Comparison of ENCODE assay signal across 1 cellular context in the genomic region with DNA sequence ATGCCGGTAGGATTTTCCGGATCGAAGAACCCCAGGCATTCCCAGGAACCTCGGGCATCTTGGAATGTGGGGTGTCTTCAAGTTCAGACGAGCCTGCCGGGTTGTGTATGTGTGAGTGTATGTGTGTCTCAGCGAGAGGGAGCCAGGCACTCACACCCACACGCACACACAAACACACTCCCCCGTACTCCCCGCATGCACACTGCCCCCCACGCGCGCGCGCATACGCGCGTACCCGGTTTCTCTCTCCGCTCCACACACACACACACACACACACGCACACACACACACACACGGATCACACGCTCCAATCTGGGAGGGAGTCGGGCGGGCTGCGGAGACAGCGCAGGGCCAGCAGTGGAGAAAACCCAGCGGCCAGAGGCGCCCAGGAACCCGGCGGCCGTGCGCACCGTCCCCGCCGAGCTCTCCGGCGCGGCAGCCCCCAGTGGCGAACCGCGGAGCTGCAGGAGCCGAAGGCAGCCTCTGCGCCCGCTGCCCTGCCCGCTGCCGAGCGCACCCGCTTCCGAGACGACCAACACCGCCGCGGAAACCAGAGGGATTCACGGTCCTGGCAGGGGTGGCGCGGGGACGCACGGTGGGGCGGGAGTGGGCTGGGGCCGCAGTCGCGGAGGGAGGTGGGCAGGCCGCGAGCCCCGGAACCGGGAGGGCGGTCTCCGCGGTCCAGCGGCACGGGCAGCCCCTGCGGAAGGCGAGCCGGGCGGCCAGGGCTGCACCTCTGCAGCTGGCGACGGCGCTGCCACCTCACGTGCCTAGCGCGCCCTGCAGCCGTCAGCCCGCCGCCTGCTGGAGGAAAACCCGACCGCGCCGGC.
A peak's percentile ranks its signal among the peaks of the same experiment; 100 is the strongest.
TF ChIP-seq lines count a peak whose summit lies in the region.

A gene (minus strand): TSS at position 125 of the 830 bp plus-strand sequence.

TF ChIP-seq in A549, 52 proteins besides CTCF, POLR2A, EP300 and RAD21 (continued from another document):
- TF ChIP-seq, protein P1, sequence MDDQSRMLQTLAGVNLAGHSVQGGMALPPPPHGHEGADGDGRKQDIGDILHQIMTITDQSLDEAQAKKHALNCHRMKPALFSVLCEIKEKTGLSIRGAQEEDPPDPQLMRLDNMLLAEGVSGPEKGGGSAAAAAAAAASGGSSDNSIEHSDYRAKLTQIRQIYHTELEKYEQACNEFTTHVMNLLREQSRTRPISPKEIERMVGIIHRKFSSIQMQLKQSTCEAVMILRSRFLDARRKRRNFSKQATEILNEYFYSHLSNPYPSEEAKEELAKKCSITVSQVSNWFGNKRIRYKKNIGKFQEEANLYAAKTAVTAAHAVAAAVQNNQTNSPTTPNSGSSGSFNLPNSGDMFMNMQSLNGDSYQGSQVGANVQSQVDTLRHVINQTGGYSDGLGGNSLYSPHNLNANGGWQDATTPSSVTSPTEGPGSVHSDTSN (IDR thresholded peaks at IDR 0.05) = no peak
- TF ChIP-seq TFCP2L1 (CRISPR knock-in tag; IDR thresholded peaks at IDR 0.05) (no peak), RARB (CRISPR knock-in tag; IDR thresholded peaks at IDR 0.05) (no peak), NPAS2 (CRISPR knock-in tag; IDR thresholded peaks at IDR 0.05; ENCODE audit: borderline replicate concordance) (no peak), SREBF2 (IDR thresholded peaks at IDR 0.05) (no peak), ZC3H11A (IDR thresholded peaks at IDR 0.05) (no peak), JUNB (IDR thresholded peaks at IDR 0.05) (no peak), FOSL2 (IDR thresholded peaks at IDR 0.05) (no peak), FOSL2 (CRISPR knock-in tag; IDR thresholded peaks at IDR 0.05) (no peak), SMC3 (IDR thresholded peaks at IDR 0.05) (peak; percentile 35; the same call in 1 of the 3 replicates), KDM5A (IDR thresholded peaks at IDR 0.05) (no peak), RNF2 (IDR thresholded peaks at IDR 0.05; ENCODE audit: borderline replicate concordance, low read depth) (no peak), FOSB (CRISPR knock-in tag; IDR thresholded peaks at IDR 0.05) (no peak), ESRRA (IDR thresholded peaks at IDR 0.05; ENCODE audit: borderline replicate concordance, low read length) (no peak), CHD2 (IDR thresholded peaks at IDR 0.05; ENCODE audit: low read length, partially characterized antibody) (no peak), RFX5 (IDR thresholded peaks at IDR 0.05) (no peak), PHF8 (IDR thresholded peaks at IDR 0.05; ENCODE audit: borderline replicate concordance, low read depth) (no peak), POLR2AphosphoS2 (conservative IDR thresholded peaks at IDR 0.05; ENCODE audit: low read length) (no peak), ZFP36 (IDR thresholded peaks at IDR 0.05; ENCODE audit: borderline replicate concordance, partially characterized antibody) (no peak), CHD4 (IDR thresholded peaks at IDR 0.05; ENCODE audit: borderline replicate concordance) (no peak), ZNF302 (CRISPR knock-in tag; IDR thresholded peaks at IDR 0.05) (no peak)
- TF ChIP-seq, protein P2, sequence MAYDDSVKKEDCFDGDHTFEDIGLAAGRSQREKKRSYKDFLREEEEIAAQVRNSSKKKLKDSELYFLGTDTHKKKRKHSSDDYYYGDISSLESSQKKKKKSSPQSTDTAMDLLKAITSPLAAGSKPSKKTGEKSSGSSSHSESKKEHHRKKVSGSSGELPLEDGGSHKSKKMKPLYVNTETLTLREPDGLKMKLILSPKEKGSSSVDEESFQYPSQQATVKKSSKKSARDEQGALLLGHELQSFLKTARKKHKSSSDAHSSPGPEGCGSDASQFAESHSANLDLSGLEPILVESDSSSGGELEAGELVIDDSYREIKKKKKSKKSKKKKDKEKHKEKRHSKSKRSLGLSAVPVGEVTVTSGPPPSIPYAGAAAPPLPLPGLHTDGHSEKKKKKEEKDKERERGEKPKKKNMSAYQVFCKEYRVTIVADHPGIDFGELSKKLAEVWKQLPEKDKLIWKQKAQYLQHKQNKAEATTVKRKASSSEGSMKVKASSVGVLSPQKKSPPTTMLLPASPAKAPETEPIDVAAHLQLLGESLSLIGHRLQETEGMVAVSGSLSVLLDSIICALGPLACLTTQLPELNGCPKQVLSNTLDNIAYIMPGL (CRISPR knock-in tag; IDR thresholded peaks at IDR 0.05; ENCODE audit: borderline replicate concordance) = no peak
- TF ChIP-seq, protein P3, sequence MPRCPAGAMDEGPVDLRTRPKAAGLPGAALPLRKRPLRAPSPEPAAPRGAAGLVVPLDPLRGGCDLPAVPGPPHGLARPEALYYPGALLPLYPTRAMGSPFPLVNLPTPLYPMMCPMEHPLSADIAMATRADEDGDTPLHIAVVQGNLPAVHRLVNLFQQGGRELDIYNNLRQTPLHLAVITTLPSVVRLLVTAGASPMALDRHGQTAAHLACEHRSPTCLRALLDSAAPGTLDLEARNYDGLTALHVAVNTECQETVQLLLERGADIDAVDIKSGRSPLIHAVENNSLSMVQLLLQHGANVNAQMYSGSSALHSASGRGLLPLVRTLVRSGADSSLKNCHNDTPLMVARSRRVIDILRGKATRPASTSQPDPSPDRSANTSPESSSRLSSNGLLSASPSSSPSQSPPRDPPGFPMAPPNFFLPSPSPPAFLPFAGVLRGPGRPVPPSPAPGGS (IDR thresholded peaks at IDR 0.05) = no peak
- TF ChIP-seq, protein P4, sequence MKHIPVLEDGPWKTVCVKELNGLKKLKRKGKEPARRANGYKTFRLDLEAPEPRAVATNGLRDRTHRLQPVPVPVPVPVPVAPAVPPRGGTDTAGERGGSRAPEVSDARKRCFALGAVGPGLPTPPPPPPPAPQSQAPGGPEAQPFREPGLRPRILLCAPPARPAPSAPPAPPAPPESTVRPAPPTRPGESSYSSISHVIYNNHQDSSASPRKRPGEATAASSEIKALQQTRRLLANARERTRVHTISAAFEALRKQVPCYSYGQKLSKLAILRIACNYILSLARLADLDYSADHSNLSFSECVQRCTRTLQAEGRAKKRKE (CRISPR knock-in tag; IDR thresholded peaks at IDR 0.05; ENCODE audit: low read depth) = no peak
